Comparison of ENCODE assay signal across 8 cellular contexts in genomic region chr11:117226388-117227385, GRCh38. TPM values are rescaled to one million over a fixed set of nuclear protein-coding genes. Genes with fewer than 3 reads are reported as not detected.
A peak's percentile ranks its signal among the peaks of the same experiment; 100 is the strongest.
DNase-seq lines count a peak whose midpoint lies in the region; ATAC-seq and TF ChIP-seq lines count a peak whose summit lies in the region.

No MANE protein-coding gene starts in this region.

- H3K4me3 ChIP-seq in aorta (ENCODE audit: low read length in 2 of 2), result no peak overlapping the region

- H3K9me3 ChIP-seq in aorta (ENCODE audit: control insufficient read depth, low read length), result no peaks in the 10 kb centered on the region

- H3K27ac ChIP-seq in aorta (ENCODE audit: low read depth in 1 of 2, low read length in 2 of 2), result no peak overlapping the region

- WGBS in aorta, 2 donors, result 52 to 60% methylated on average over 19 of the region's 19 CpGs

- DNase-seq in Right ventricle myocardium inferior (ENCODE audit: missing footprints), result no peak
- DNase-seq in cardiac septum (ENCODE audit: low spot score), result no peak
- peak; percentile 18 for DNase-seq in HK-2 (ENCODE audit: unreplicated experiment)
- DNase-seq in NCI-H524 (lab: John Stamatoyannopoulos, UW), result peak; percentile 35 to 72
- DNase-seq in activated CD4-positive, alpha-beta T cell treated with anti-CD3 and anti-CD28 coated beads for 48 hours, result peak; percentile 46
- DNase-seq in erythroblast (lab: John Stamatoyannopoulos, UW), result peak; percentile 85 to 90
- DNase-seq in myocyte (ENCODE audit: low read depth), result peak; percentile 83
- DNase-seq in aorta, result peak; percentile 57 to 76

- H3K4me1 ChIP-seq in aorta (ENCODE audit: control insufficient read depth in 1 of 2, insufficient read depth in 2 of 2, low read length in 2 of 2), result no peaks in the 10 kb centered on the region

- no peak for TF ChIP-seq POLR2A in erythroblast (IDR thresholded peaks at IDR 0.05; ENCODE audit: low read length)

- intact Hi-C loops in Right ventricle myocardium inferior (cut with DNase I) (loop anchor here (5.0 kb wide), 2 partner anchors 349 to 434 kb away; partner anchors contain the start of gene APOA5), cardiac septum (cut with DNase I) (loop anchor here (5.0 kb wide), 1 partner anchor 344 kb away; no protein-coding TSS in a partner anchor), aorta (cut with DNase I) (loop anchor here (2.0 to 5.0 kb wide), 3 partner anchors 44 to 122 kb away; no protein-coding TSS in a partner anchor)

- H3K27me3 ChIP-seq in aorta (ENCODE audit: control insufficient read depth in 1 of 2, insufficient read depth in 2 of 2, low read length in 1 of 2), result no peaks in the 10 kb centered on the region

- ATAC-seq in Right ventricle myocardium inferior, result peak; percentile 71
- peak; percentile 88 for ATAC-seq in aorta (ENCODE audit: low FRiP score)

- H3K36me3 ChIP-seq in aorta (ENCODE audit: control insufficient read depth in 1 of 2, insufficient read depth in 2 of 2, low read length in 1 of 2), result peaks cover 0 to 5% of the 10 kb centered on the region in 2 donors

RNA-seq across cellular contexts. Expression of gene PCSK7, which starts 5.2 kb away (rescaled TPM):
- total RNA-seq in Right ventricle myocardium inferior, result 26.7 TPM
- total RNA-seq in cardiac septum, result 45.5 TPM
- 36.8 and 42.3 TPM in 2 replicates for total RNA-seq in myocyte
- polyA plus RNA-seq in myocyte (2012), result 46.9 TPM
- 10 to 100 TPM; 52.8 to 71.5 TPM for total RNA-seq in aorta
- 10 to 100 TPM; 23.5 to 57.0 TPM for polyA plus RNA-seq in aorta

RNA-seq across cellular contexts. Expression of gene RNF214, which starts 5.8 kb away (rescaled TPM):
- total RNA-seq in Right ventricle myocardium inferior, result 17.3 TPM
- total RNA-seq in cardiac septum, result 27.6 TPM
- 14.8 and 16.3 TPM in 2 replicates for total RNA-seq in myocyte
- 14.5 TPM for polyA plus RNA-seq in myocyte (2012)
- 10 to 100 TPM; 27.2 to 32.7 TPM for total RNA-seq in aorta
- 10 to 100 TPM; 10.9 to 16.7 TPM for polyA plus RNA-seq in aorta

RNA-seq across cellular contexts. Expression of gene TAGLN, which starts 27.5 kb away (rescaled TPM):
- 122 TPM for total RNA-seq in Right ventricle myocardium inferior
- total RNA-seq in cardiac septum, result 317 TPM
- total RNA-seq in myocyte, result 462 and 502 TPM in 2 replicates
- polyA plus RNA-seq in myocyte (2012), result 4,113 TPM
- over 10,000 TPM in 1 of 2 donors, 1,000 to 10,000 TPM in 1; 4,857 to 10,188 TPM for total RNA-seq in aorta
- over 10,000 TPM; 12,625 to 13,815 TPM for polyA plus RNA-seq in aorta

RNA-seq across cellular contexts. Expression of gene SIDT2, which starts 48.1 kb away (rescaled TPM):
- total RNA-seq in Right ventricle myocardium inferior (26.1 TPM), cardiac septum (25.3 TPM), myocyte (24.7 and 39.6 TPM in 2 replicates), aorta (10 to 100 TPM; 51.2 to 81.3 TPM)
- polyA plus RNA-seq in myocyte (2012), result 70.3 TPM
- polyA plus RNA-seq in aorta, result 10 to 100 TPM; 10.4 to 62.9 TPM

Comparison
In these comparisons a context has a peak if more than half of its experiments do, and no peak if none do; other contexts are left out.
1. DNase-seq: peak in HK-2 (single experiment), NCI-H524 (2 of 2), activated CD4-positive, alpha-beta T cell treated with anti-CD3 and anti-CD28 coated beads for 48 hours (single experiment), erythroblast (2 of 2), myocyte (single experiment) and aorta (2 of 2); none in Right ventricle myocardium inferior (single experiment) and cardiac septum (single experiment).